16 cellular contexts compared by ENCODE assay signal in the genomic region with DNA sequence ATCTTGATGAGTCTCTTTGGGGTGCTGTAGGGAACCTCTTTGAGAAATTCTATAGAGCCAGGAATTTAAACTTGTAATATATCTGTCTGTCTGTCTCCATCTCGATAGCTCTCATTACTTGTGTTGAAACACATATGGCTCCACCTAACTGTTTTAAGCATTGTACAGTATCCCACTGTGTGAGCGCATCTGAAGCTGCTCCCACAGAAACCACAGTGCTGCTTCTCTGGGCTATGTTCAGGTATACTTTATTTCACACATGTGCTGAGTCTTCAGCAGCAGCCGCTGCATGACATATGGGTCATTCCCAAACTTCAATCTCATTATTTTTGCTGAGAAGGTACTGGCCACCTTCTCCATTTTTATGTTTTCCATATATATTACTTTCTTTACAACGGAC.
DNase-seq lines count a peak whose midpoint lies in the region; ATAC-seq and TF ChIP-seq lines count a peak whose summit lies in the region.
"Had no signal": no experiment of that assay in that cellular context is flagged by ENCODE, and none has a peak within 500 bp of the region (broad histone marks: within the 10 kb centered on the region; RNA-seq: fewer than 3 reads in every experiment).

No MANE protein-coding gene starts in this region.

- peaks cover 45% of the 10 kb centered on the region for H3F3A ChIP-seq in SU-DHL-6 (ENCODE audit: insufficient read depth)

- H4K20me1 ChIP-seq in SU-DHL-6 (ENCODE audit: low read depth, low read length), result no peaks in the 10 kb centered on the region

- ATAC-seq in natural killer cell (peak; percentile 63 to 74 (median 67)), HG02973 (IDR thresholded peaks at IDR 0.05; ENCODE audit: unreplicated experiment) (no peak)
- ATAC-seq: HepG2 had no signal

- peak; percentile 63 for DNase-seq in activated CD4-positive, alpha-beta T cell treated with anti-CD3 and anti-CD28 coated beads, Interleukin-2, amount 10 ng/mL, durations not matched to agents 24 days and 14 days
- no peak for DNase-seq in activated CD4-positive, alpha-beta T cell treated with anti-CD3 and anti-CD28 coated beads for 1 hour
- DNase-seq in natural killer cell, result no peak
- DNase-seq in caudate nucleus (lab: John Stamatoyannopoulos, UW), result no peak
- DNase-seq in posterior cingulate gyrus, result no peak
- DNase-seq: CD4-positive, alpha-beta memory T cell; KG1; NCI-H1417 treated with DMSO at 0.1 percent for 48 hours; NCI-H187 treated with DMSO at 0.1 percent for 48 hours; NCI-H524; PC-9; SJCRH30 had no signal

- H3K9me3 Mint-ChIP-seq in activated CD4-positive, alpha-beta T cell treated with anti-CD3 and anti-CD28 coated beads, Interleukin-2, amount 10 ng/mL, durations not matched to agents 24 days and 14 days, result peaks cover 15% of the 10 kb centered on the region
- H3K9me3 Mint-ChIP-seq in natural killer cell, result peaks cover 0 to 4% of the 10 kb centered on the region in 2 donors

- no peaks in the 10 kb centered on the region for H3K27me3 ChIP-seq in SU-DHL-6 (ENCODE audit: low read length)
- H3K27me3 ChIP-seq: SJCRH30 had no signal

- intact Hi-C loops in activated CD4-positive, alpha-beta T cell treated with anti-CD3 and anti-CD28 coated beads, Interleukin-2, amount 10 ng/mL, durations not matched to agents 24 days and 14 days (cut with micrococcal nuclease), result no loop called here
- intact Hi-C loops in natural killer cell (cut with micrococcal nuclease) (loop anchor here (1.0 kb wide), 1 partner anchor 10 kb away; no protein-coding TSS in a partner anchor), posterior cingulate gyrus (cut with DNase I) (no loop called here)

- H3K4me3 Mint-ChIP-seq in activated CD4-positive, alpha-beta T cell treated with anti-CD3 and anti-CD28 coated beads, Interleukin-2, amount 10 ng/mL, durations not matched to agents 24 days and 14 days, result no peak overlapping the region
- H3K4me3 Mint-ChIP-seq in natural killer cell, result peak overlapping the region; percentile 83
- H3K4me3 Mint-ChIP-seq: CD4-positive, alpha-beta memory T cell had no signal

- peaks cover 9% of the 10 kb centered on the region; the same call in 1 of the 2 replicates for H3K36me3 ChIP-seq in SU-DHL-6 (ENCODE audit: low read length)
- H3K36me3 ChIP-seq: SJCRH30 had no signal

- no peak overlapping the region for H2AFZ ChIP-seq in SU-DHL-6 (ENCODE audit: low read depth, low read length, severe bottlenecking)
- H2AFZ ChIP-seq: PC-9 had no signal

- peak overlapping the region; percentile 45 for H3K27ac Mint-ChIP-seq in activated CD4-positive, alpha-beta T cell treated with anti-CD3 and anti-CD28 coated beads, Interleukin-2, amount 10 ng/mL, durations not matched to agents 24 days and 14 days
- peak overlapping the region in 1 of 2 donors; percentile 93 for H3K27ac Mint-ChIP-seq in natural killer cell

- peak overlapping the region; percentile 63 for H3K4me2 ChIP-seq in SU-DHL-6 (ENCODE audit: low read depth, low read length, poor library complexity, severe bottlenecking)
- H3K4me2 ChIP-seq: PC-9 had no signal

- H3K36me3 Mint-ChIP-seq in activated CD4-positive, alpha-beta T cell treated with anti-CD3 and anti-CD28 coated beads, Interleukin-2, amount 10 ng/mL, durations not matched to agents 24 days and 14 days (ENCODE audit: low read depth), result peaks cover 36% of the 10 kb centered on the region
- peaks cover 7% of the 10 kb centered on the region for H3K36me3 Mint-ChIP-seq in natural killer cell

- H3K79me2 ChIP-seq in SU-DHL-6 (ENCODE audit: insufficient read depth, low read length), result peaks cover 85% of the 10 kb centered on the region

- H3K27ac ChIP-seq in C4-2B (peak overlapping the region; percentile 47), SU-DHL-6 (ENCODE audit: low read depth, low read length) (peak overlapping the region; percentile 91), caudate nucleus (ENCODE audit: low read depth, low read length) (no peak overlapping the region)
- H3K27ac ChIP-seq: PC-9, SJCRH30 had no signal

- no peaks in the 10 kb centered on the region for H3K9me3 ChIP-seq in SU-DHL-6 (ENCODE audit: insufficient read depth, low read length)
- H3K9me3 ChIP-seq: SJCRH30 had no signal

- H3K4me3 ChIP-seq in SU-DHL-6 (ENCODE audit: insufficient read depth, low read length, poor library complexity, severe bottlenecking), result no peak overlapping the region
- H3K4me3 ChIP-seq: PC-9, SJCRH30 had no signal

- peaks cover 56% of the 10 kb centered on the region for H3K4me1 Mint-ChIP-seq in activated CD4-positive, alpha-beta T cell treated with anti-CD3 and anti-CD28 coated beads, Interleukin-2, amount 10 ng/mL, durations not matched to agents 24 days and 14 days
- H3K4me1 Mint-ChIP-seq in natural killer cell, result peaks cover 86 to 87% of the 10 kb centered on the region in 2 donors

- TF ChIP-seq CTCF in C4-2B (conservative IDR thresholded peaks at IDR 0.05) (no peak), SU-DHL-6 (IDR thresholded peaks at IDR 0.05; ENCODE audit: insufficient read depth, low read length, poor library complexity, severe bottlenecking) (no peak), natural killer cell (IDR thresholded peaks at IDR 0.05) (no peak)

- H3K27me3 Mint-ChIP-seq in activated CD4-positive, alpha-beta T cell treated with anti-CD3 and anti-CD28 coated beads, Interleukin-2, amount 10 ng/mL, durations not matched to agents 24 days and 14 days, result no peaks in the 10 kb centered on the region
- no peaks in the 10 kb centered on the region for H3K27me3 Mint-ChIP-seq in natural killer cell (ENCODE audit: low read depth in 2 of 2)
- H3K27me3 Mint-ChIP-seq: CD4-positive, alpha-beta memory T cell had no signal

- no peaks in the 10 kb centered on the region for H3K9me2 ChIP-seq in SU-DHL-6 (replicated peaks; ENCODE audit: insufficient read depth, low read length)

- H3K9ac ChIP-seq in SU-DHL-6 (ENCODE audit: low read length), result no peak overlapping the region
